Comparison of ENCODE assay signal across 8 cellular contexts in the genomic region with DNA sequence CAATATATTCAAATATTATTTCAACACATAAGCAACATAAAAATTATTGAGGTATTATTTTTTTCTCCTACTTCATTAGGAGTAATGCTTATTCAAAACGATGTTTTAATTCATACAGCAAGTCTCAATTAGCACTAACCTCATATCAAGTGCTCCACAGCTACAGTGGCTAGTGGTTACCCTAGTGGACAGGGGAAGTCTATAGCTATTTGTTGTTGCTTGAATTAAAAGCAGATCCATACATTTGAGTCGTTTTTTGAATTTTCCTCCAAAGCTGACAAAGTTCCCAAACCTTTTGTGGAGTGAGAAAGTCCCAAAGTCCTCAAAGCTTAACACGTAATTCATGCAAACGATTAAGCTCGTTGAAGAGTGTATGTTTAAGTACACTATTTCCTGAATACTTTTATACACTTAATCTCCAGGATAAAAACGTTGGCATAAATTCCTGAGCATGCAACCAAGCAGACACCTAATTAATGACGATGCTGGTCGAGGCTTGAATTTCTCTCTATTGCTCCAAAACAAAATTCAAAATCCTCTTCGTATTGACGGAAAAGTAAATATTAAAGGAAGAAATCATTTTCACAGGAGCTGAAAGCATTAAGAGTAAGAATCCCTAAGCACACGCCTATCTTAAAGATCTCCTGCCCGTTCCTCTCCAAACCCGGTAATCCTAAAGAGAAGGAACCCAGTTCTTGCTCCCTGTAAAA. TPM values are rescaled to one million over a fixed set of nuclear protein-coding genes. Genes with fewer than 3 reads are reported as not detected.
A peak's percentile ranks its signal among the peaks of the same experiment; 100 is the strongest.
DNase-seq lines count a peak whose midpoint lies in the region; ATAC-seq and TF ChIP-seq lines count a peak whose summit lies in the region.

No MANE protein-coding gene starts in this region.

- ATAC-seq in activated naive CD8-positive, alpha-beta T cell treated with anti-CD3 and anti-CD28 coated beads, Interleukin-2, amount 10 ng/mL, durations not matched to agents 7 days and 5 days (ENCODE audit: low read depth) = no peak
- ATAC-seq in HG02885 (IDR thresholded peaks at IDR 0.05; ENCODE audit: poor library complexity, unreplicated experiment) (no peak), HG02870 (IDR thresholded peaks at IDR 0.05; ENCODE audit: unreplicated experiment) (no peak)

- H3K4me3 Mint-ChIP-seq in activated naive CD8-positive, alpha-beta T cell treated with anti-CD3 and anti-CD28 coated beads, Interleukin-2, amount 10 ng/mL, durations not matched to agents 7 days and 5 days = peak overlapping the region; percentile 99

- peaks cover 9% of the 10 kb centered on the region for H3K36me3 Mint-ChIP-seq in activated naive CD8-positive, alpha-beta T cell treated with anti-CD3 and anti-CD28 coated beads, Interleukin-2, amount 10 ng/mL, durations not matched to agents 7 days and 5 days

- H3K4me3 ChIP-seq in AG10803 (ENCODE audit: low read length) (peak overlapping the region; percentile 91), tibial artery (peak overlapping the region; percentile 78 to 86)

- no peaks in the 10 kb centered on the region for H3K9me3 ChIP-seq in tibial artery

- peaks cover 8% of the 10 kb centered on the region for H3K27me3 Mint-ChIP-seq in activated naive CD8-positive, alpha-beta T cell treated with anti-CD3 and anti-CD28 coated beads, Interleukin-2, amount 10 ng/mL, durations not matched to agents 7 days and 5 days

- peaks cover 21% of the 10 kb centered on the region for H3K4me1 Mint-ChIP-seq in activated naive CD8-positive, alpha-beta T cell treated with anti-CD3 and anti-CD28 coated beads, Interleukin-2, amount 10 ng/mL, durations not matched to agents 7 days and 5 days

- H3K27me3 ChIP-seq in layer of hippocampus (ENCODE audit: control insufficient read depth, insufficient read depth, low read length) = no peaks in the 10 kb centered on the region
- H3K27me3 ChIP-seq in tibial artery = no peaks in the 10 kb centered on the region

- intact Hi-C loops in tibial artery (cut with DNase I; ENCODE audit: low total_unique reads) = no loop called here

- peaks cover 0 to 25% (median 3%) of the 10 kb centered on the region in 4 donors for H3K4me1 ChIP-seq in tibial artery

- DNase-seq in AG10803 (ENCODE audit: low read depth) (peak; percentile 4), HT-29 (ENCODE audit: low spot score) (peak; percentile 49), tibial artery (no peak), SHP77 treated with DMSO at 0.1 percent for 48 hours (lab: John Stamatoyannopoulos, UW) (no peak)
- no peak for DNase-seq in activated naive CD8-positive, alpha-beta T cell treated with anti-CD3 and anti-CD28 coated beads, Interleukin-2, amount 10 ng/mL, durations not matched to agents 7 days and 5 days

- H3K9me3 Mint-ChIP-seq in activated naive CD8-positive, alpha-beta T cell treated with anti-CD3 and anti-CD28 coated beads, Interleukin-2, amount 10 ng/mL, durations not matched to agents 7 days and 5 days = no peaks in the 10 kb centered on the region

- no peaks in the 10 kb centered on the region for H3K36me3 ChIP-seq in tibial artery

- peak overlapping the region; percentile 99 for H3K27ac Mint-ChIP-seq in activated naive CD8-positive, alpha-beta T cell treated with anti-CD3 and anti-CD28 coated beads, Interleukin-2, amount 10 ng/mL, durations not matched to agents 7 days and 5 days

- H3K27ac ChIP-seq in layer of hippocampus (ENCODE audit: low read depth, low read length) = peak overlapping the region; percentile 87
- peak overlapping the region; percentile 83 to 91 for H3K27ac ChIP-seq in tibial artery

- POLR2A ChIA-PET in activated naive CD8-positive, alpha-beta T cell treated with anti-CD3 and anti-CD28 coated beads, Interleukin-2, amount 10 ng/mL, durations not matched to agents 7 days and 5 days (lab: Charles Lee) = interaction anchor here (0.5 to 1.1 kb wide), 3 partner anchors 17 to 86 kb away, joined by 3 to 4 read pairs (median 3); no protein-coding TSS in a partner anchor

- TF ChIP-seq CTCF in AG10803 (conservative IDR thresholded peaks at IDR 0.05; ENCODE audit: low read length) (peak; percentile 32; the same call in 1 of the 2 replicates), tibial artery (IDR thresholded peaks at IDR 0.05) (no peak)

RNA-seq across cellular contexts. Expression of a gene that starts 1.0 kb away (rescaled TPM):
- 7.7 and 12.7 TPM in 2 replicates for total RNA-seq in HT-29 (2014; rRNA removed; shearing (Covaris generic))
- total RNA-seq in activated naive CD8-positive, alpha-beta T cell treated with anti-CD3 and anti-CD28 coated beads, Interleukin-2, amount 10 ng/mL, durations not matched to agents 7 days and 5 days = 100 to 1,000 TPM in 1 of 2 experiments, 10 to 100 TPM in 1; 87.9 to 100 TPM

RNA-seq across cellular contexts. Expression of a gene that starts 7.5 kb away (rescaled TPM):
- 0.10 and 0.58 TPM in 2 replicates for total RNA-seq in HT-29 (2014; rRNA removed; shearing (Covaris generic))
- total RNA-seq in activated naive CD8-positive, alpha-beta T cell treated with anti-CD3 and anti-CD28 coated beads, Interleukin-2, amount 10 ng/mL, durations not matched to agents 7 days and 5 days = not detected

Comparison
In these comparisons a context has a peak if more than half of its experiments do, and no peak if none do; other contexts are left out.
1. DNase-seq: peak in AG10803 (single experiment) and HT-29 (single experiment); none in activated naive CD8-positive, alpha-beta T cell treated with anti-CD3 and anti-CD28 coated beads, Interleukin-2, amount 10 ng/mL, durations not matched to agents 7 days and 5 days (single experiment), tibial artery (0 of 2) and SHP77 treated with DMSO at 0.1 percent for 48 hours (single experiment).